39 cellular contexts compared by ENCODE assay signal in genomic region chr3:147471741-147472140, GRCh38.
"Had no signal": no experiment of that assay in that cellular context is flagged by ENCODE, and none has a peak within 500 bp of the region (broad histone marks: within the 10 kb centered on the region; RNA-seq: fewer than 3 reads in every experiment).

No MANE protein-coding gene starts in this region.

- H3K27ac ChIP-seq: adrenal gland, ascending aorta, body of pancreas, brain microvascular endothelial cell, breast epithelium, cardiac muscle cell, colonic mucosa had no signal

- ATAC-seq: activated naive CD4-positive, alpha-beta T cell treated with anti-CD3 and anti-CD28 coated beads, Interleukin-2, amount 50 U/mL, for 72 hours; activated naive CD8-positive, alpha-beta T cell treated with anti-CD3 and anti-CD28 coated beads, Interleukin-2, amount 50 U/mL, for 24 hours; activated T-cell treated with anti-CD3 and anti-CD28 coated beads, Interleukin-2, amount 50 U/mL, for 4 hours; activated T-cell treated with anti-CD3 and anti-CD28 coated beads, Interleukin-2, amount 50 U/mL, for 72 hours; activated T-helper 17 cell treated with anti-CD3 and anti-CD28 coated beads, Interleukin-2, amount 50 U/mL, for 72 hours; body of pancreas had no signal

- H3K27me3 ChIP-seq: adrenal gland, ascending aorta, body of pancreas, brain microvascular endothelial cell, breast epithelium, cardiac muscle cell, colonic mucosa had no signal

- H3K4me3 ChIP-seq: adrenal gland, ascending aorta, body of pancreas, breast epithelium, cardiac muscle cell, colonic mucosa had no signal

- DNase-seq: activated effector memory CD4-positive, alpha-beta T cell treated with anti-CD3 and anti-CD28 coated beads, Interleukin-2, amount 50 U/mL, for 16 hours; activated effector memory CD4-positive, alpha-beta T cell treated with Interleukin-2 at 50 U/mL for 16 hours; activated gamma-delta T cell; activated gamma-delta T cell treated with Interleukin-2 at 50 U/mL for 16 hours; activated naive CD4-positive, alpha-beta T cell; activated naive CD4-positive, alpha-beta T cell treated with anti-CD3 and anti-CD28 coated beads for 36 hours; activated naive CD4-positive, alpha-beta T cell treated with anti-CD3 and anti-CD28 coated beads, Interleukin-2, amount 10 ng/mL, durations not matched to agents 7 days and 5 days; activated naive CD4-positive, alpha-beta T cell treated with anti-CD3 and anti-CD28 coated beads, Interleukin-2, amount 50 U/mL, for 16 hours; activated naive CD4-positive, alpha-beta T cell treated with Interleukin-2 at 50 U/mL for 16 hours; activated naive CD8-positive, alpha-beta T cell treated with anti-CD3 and anti-CD28 coated beads for 36 hours; activated naive CD8-positive, alpha-beta T cell treated with anti-CD3 and anti-CD28 coated beads, Interleukin-2, amount 10 ng/mL, durations not matched to agents 7 days and 5 days; activated naive CD8-positive, alpha-beta T cell treated with anti-CD3 and anti-CD28 coated beads, Interleukin-2, amount 50 U/mL, for 24 hours; activated T-cell treated with anti-CD3 and anti-CD28 coated beads, Interleukin-2, amount 50 U/mL, for 4 hours; activated T-cell treated with anti-CD3 and anti-CD28 coated beads, Interleukin-2, amount 50 U/mL, for 48 hours; activated T-cell treated with anti-CD3 and anti-CD28 coated beads, Interleukin-2, amount 50 U/mL, for 72 hours; adrenal gland; amniotic stem cell; amygdala; anterior cingulate cortex; aorta; body of pancreas; brain microvascular endothelial cell; caudate nucleus; cerebellar nuclear complex; colonic mucosa had no signal

- H3K4me1 ChIP-seq: adrenal gland, ascending aorta, body of pancreas, breast epithelium, colonic mucosa had no signal

- FAIRE-seq: astrocyte, bronchial epithelial cell, colon had no signal

- H3K9me3 ChIP-seq: adrenal gland, ascending aorta, breast epithelium, colonic mucosa had no signal

- H3K27me3 Mint-ChIP-seq: activated naive CD4-positive, alpha-beta T cell treated with anti-CD3 and anti-CD28 coated beads, Interleukin-2, amount 10 ng/mL, durations not matched to agents 7 days and 5 days; activated naive CD4-positive, alpha-beta T cell treated with anti-CD3 and anti-CD28 coated beads, Interleukin-2, amount 50 U/mL, for 24 hours; activated naive CD8-positive, alpha-beta T cell; activated naive CD8-positive, alpha-beta T cell treated with anti-CD3 and anti-CD28 coated beads for 36 hours; activated naive CD8-positive, alpha-beta T cell treated with anti-CD3 and anti-CD28 coated beads, Interleukin-2, amount 10 ng/mL, durations not matched to agents 7 days and 5 days; activated naive CD8-positive, alpha-beta T cell treated with anti-CD3 and anti-CD28 coated beads, Interleukin-2, amount 50 U/mL, for 24 hours; activated T-helper 17 cell treated with anti-CD3 and anti-CD28 coated beads, Interleukin-2, amount 50 U/mL, for 72 hours; central memory CD8-positive, alpha-beta T cell had no signal

- H3K9me3 Mint-ChIP-seq: central memory CD8-positive, alpha-beta T cell had no signal

- H3K36me3 Mint-ChIP-seq: activated naive CD4-positive, alpha-beta T cell treated with anti-CD3 and anti-CD28 coated beads, Interleukin-2, amount 10 ng/mL, durations not matched to agents 7 days and 5 days; activated naive CD4-positive, alpha-beta T cell treated with anti-CD3 and anti-CD28 coated beads, Interleukin-2, amount 50 U/mL, for 24 hours; activated naive CD8-positive, alpha-beta T cell; activated naive CD8-positive, alpha-beta T cell treated with anti-CD3 and anti-CD28 coated beads for 36 hours; activated naive CD8-positive, alpha-beta T cell treated with anti-CD3 and anti-CD28 coated beads, Interleukin-2, amount 10 ng/mL, durations not matched to agents 7 days and 5 days had no signal

- H3K36me3 ChIP-seq: adrenal gland, ascending aorta, brain microvascular endothelial cell, breast epithelium, cardiac muscle cell, colonic mucosa had no signal

- H3K27ac Mint-ChIP-seq: activated naive CD4-positive, alpha-beta T cell treated with anti-CD3 and anti-CD28 coated beads for 36 hours; activated naive CD4-positive, alpha-beta T cell treated with anti-CD3 and anti-CD28 coated beads, Interleukin-2, amount 10 ng/mL, durations not matched to agents 7 days and 5 days; activated naive CD4-positive, alpha-beta T cell treated with anti-CD3 and anti-CD28 coated beads, Interleukin-2, amount 50 U/mL, for 24 hours; activated naive CD4-positive, alpha-beta T cell treated with anti-CD3 and anti-CD28 coated beads, Interleukin-2, amount 50 U/mL, for 72 hours; activated naive CD8-positive, alpha-beta T cell; activated naive CD8-positive, alpha-beta T cell treated with anti-CD3 and anti-CD28 coated beads for 36 hours; activated naive CD8-positive, alpha-beta T cell treated with anti-CD3 and anti-CD28 coated beads, Interleukin-2, amount 10 ng/mL, durations not matched to agents 7 days and 5 days; activated naive CD8-positive, alpha-beta T cell treated with anti-CD3 and anti-CD28 coated beads, Interleukin-2, amount 50 U/mL, for 24 hours; activated T-cell treated with anti-CD3 and anti-CD28 coated beads, Interleukin-2, amount 50 U/mL, for 72 hours; activated T-helper 1 cell treated with anti-CD3 and anti-CD28 coated beads, Interleukin-12 subunit alpha, Interleukin-12 subunit beta, Interleukin-2, Interleukin-4 antibody, amounts not matched to agents 30 ng/mL and 10 ng/mL and 1 ng/mL, durations not matched to agents 14 hours and 24 hours and 36 hours; activated T-helper 17 cell treated with anti-CD3 and anti-CD28 coated beads, Interleukin-2, amount 50 U/mL, for 72 hours; activated T-helper 2 cell treated with anti-CD3 and anti-CD28 coated beads, Interferon-gamma antibody, Interleukin-2, Interleukin-4, amounts not matched to agents 10 μg/mL and 5 μg/mL and 100 μg/mL, durations not matched to agents 14 hours and 24 hours and 36 hours; brain had no signal

- H3K4me1 Mint-ChIP-seq: activated naive CD4-positive, alpha-beta T cell treated with anti-CD3 and anti-CD28 coated beads, Interleukin-2, amount 10 ng/mL, durations not matched to agents 7 days and 5 days; activated naive CD4-positive, alpha-beta T cell treated with anti-CD3 and anti-CD28 coated beads, Interleukin-2, amount 50 U/mL, for 24 hours; activated naive CD8-positive, alpha-beta T cell treated with anti-CD3 and anti-CD28 coated beads for 36 hours; activated naive CD8-positive, alpha-beta T cell treated with anti-CD3 and anti-CD28 coated beads, Interleukin-2, amount 10 ng/mL, durations not matched to agents 7 days and 5 days; activated naive CD8-positive, alpha-beta T cell treated with anti-CD3 and anti-CD28 coated beads, Interleukin-2, amount 50 U/mL, for 24 hours; activated T-helper 17 cell treated with anti-CD3 and anti-CD28 coated beads, Interleukin-2, amount 50 U/mL, for 72 hours; brain; central memory CD8-positive, alpha-beta T cell had no signal

- H3K4me3 Mint-ChIP-seq: activated naive CD4-positive, alpha-beta T cell treated with anti-CD3 and anti-CD28 coated beads for 36 hours; activated naive CD4-positive, alpha-beta T cell treated with anti-CD3 and anti-CD28 coated beads, Interleukin-2, amount 10 ng/mL, durations not matched to agents 7 days and 5 days; activated naive CD4-positive, alpha-beta T cell treated with anti-CD3 and anti-CD28 coated beads, Interleukin-2, amount 50 U/mL, for 24 hours; activated naive CD8-positive, alpha-beta T cell; activated naive CD8-positive, alpha-beta T cell treated with anti-CD3 and anti-CD28 coated beads for 36 hours; activated naive CD8-positive, alpha-beta T cell treated with anti-CD3 and anti-CD28 coated beads, Interleukin-2, amount 10 ng/mL, durations not matched to agents 7 days and 5 days; activated naive CD8-positive, alpha-beta T cell treated with anti-CD3 and anti-CD28 coated beads, Interleukin-2, amount 50 U/mL, for 24 hours; activated T-cell treated with anti-CD3 and anti-CD28 coated beads, Interleukin-2, amount 50 U/mL, for 4 hours; activated T-cell treated with anti-CD3 and anti-CD28 coated beads, Interleukin-2, amount 50 U/mL, for 72 hours; activated T-helper 1 cell treated with anti-CD3 and anti-CD28 coated beads, Interleukin-12 subunit alpha, Interleukin-12 subunit beta, Interleukin-2, Interleukin-4 antibody, amounts not matched to agents 30 ng/mL and 10 ng/mL and 1 ng/mL, durations not matched to agents 14 hours and 24 hours and 36 hours; activated T-helper 17 cell treated with anti-CD3 and anti-CD28 coated beads, Interleukin-2, amount 50 U/mL, for 72 hours; brain; central memory CD8-positive, alpha-beta T cell had no signal
